ENCODE assay signal across 27 cellular contexts in the genomic region with DNA sequence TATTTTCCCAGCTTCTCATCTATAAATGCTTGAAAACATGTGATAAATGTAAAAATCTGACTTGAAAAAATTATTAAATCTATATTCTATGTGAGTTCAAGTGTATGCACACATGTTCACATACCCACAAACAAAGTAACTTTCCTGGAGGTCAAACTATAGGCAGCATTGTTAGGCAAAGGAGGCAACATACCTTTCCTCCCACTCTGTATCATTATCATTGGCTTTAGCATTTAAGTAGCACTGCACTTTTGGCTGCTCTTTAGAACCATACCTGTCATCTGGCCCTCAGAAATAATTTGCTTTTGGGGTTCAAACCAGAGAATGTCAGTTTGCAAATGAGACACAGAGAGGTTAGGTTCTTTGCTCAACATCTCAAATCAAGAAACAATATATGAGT.
"Had no signal": no experiment of that assay in that cellular context is flagged by ENCODE, and none has a peak within 500 bp of the region (broad histone marks: within the 10 kb centered on the region; RNA-seq: fewer than 3 reads in every experiment).

No MANE protein-coding gene starts in this region.

- H3K4me3 ChIP-seq: coronary artery, dorsolateral prefrontal cortex, gastrocnemius medialis, heart left ventricle had no signal

- H3K27me3 ChIP-seq: brain microvascular endothelial cell, dorsolateral prefrontal cortex, foreskin keratinocyte, gastrocnemius medialis, heart left ventricle had no signal

- H3K4me1 Mint-ChIP-seq: activated T-helper 17 cell treated with anti-CD3 and anti-CD28 coated beads, Interleukin-2, amount 50 U/mL, for 72 hours; central memory CD8-positive, alpha-beta T cell had no signal

- H3K36me3 ChIP-seq: brain microvascular endothelial cell, gastrocnemius medialis, heart left ventricle had no signal

- H3K27ac Mint-ChIP-seq: activated CD8-positive, alpha-beta T cell treated with anti-CD3 and anti-CD28 coated beads for 36 hours; activated naive CD8-positive, alpha-beta T cell; activated T-helper 17 cell treated with anti-CD3 and anti-CD28 coated beads, Interleukin-2, amount 50 U/mL, for 72 hours; dendritic cell treated with granulocyte-macrophage colony-stimulating factor and Interleukin-4, amounts not matched to agents 40 ng/mL and 50 ng/mL, for 4 days; endodermal cell had no signal

- ATAC-seq: activated CD8-positive, alpha-beta T cell treated with anti-CD3 and anti-CD28 coated beads for 36 hours; activated T-cell treated with anti-CD3 and anti-CD28 coated beads, Interleukin-2, amount 50 U/mL, for 4 hours; activated T-helper 17 cell treated with anti-CD3 and anti-CD28 coated beads, Interleukin-2, amount 50 U/mL, for 72 hours; esophagus mucosa; foreskin keratinocyte; gastrocnemius medialis; heart left ventricle had no signal

- H3K27me3 Mint-ChIP-seq: activated CD8-positive, alpha-beta T cell treated with anti-CD3 and anti-CD28 coated beads for 36 hours; activated naive CD8-positive, alpha-beta T cell; activated T-helper 17 cell treated with anti-CD3 and anti-CD28 coated beads, Interleukin-2, amount 50 U/mL, for 72 hours; dendritic cell treated with granulocyte-macrophage colony-stimulating factor and Interleukin-4, amounts not matched to agents 40 ng/mL and 50 ng/mL, for 4 days had no signal

- H3K4me3 Mint-ChIP-seq: activated CD8-positive, alpha-beta T cell treated with anti-CD3 and anti-CD28 coated beads for 36 hours; activated naive CD8-positive, alpha-beta T cell; activated T-cell treated with anti-CD3 and anti-CD28 coated beads, Interleukin-2, amount 50 U/mL, for 4 hours; activated T-helper 17 cell treated with anti-CD3 and anti-CD28 coated beads, Interleukin-2, amount 50 U/mL, for 72 hours; central memory CD8-positive, alpha-beta T cell; dendritic cell treated with granulocyte-macrophage colony-stimulating factor and Interleukin-4, amounts not matched to agents 40 ng/mL and 50 ng/mL, for 4 days; endodermal cell had no signal

- H3K27ac ChIP-seq: brain microvascular endothelial cell, coronary artery, dorsolateral prefrontal cortex, foreskin keratinocyte, gastrocnemius medialis, heart left ventricle had no signal

- H3K9me3 Mint-ChIP-seq: activated CD8-positive, alpha-beta T cell treated with anti-CD3 and anti-CD28 coated beads for 36 hours; activated T-cell treated with anti-CD3 and anti-CD28 coated beads, Interleukin-2, amount 50 U/mL, for 4 hours; activated T-helper 17 cell treated with anti-CD3 and anti-CD28 coated beads, Interleukin-2, amount 50 U/mL, for 72 hours; central memory CD8-positive, alpha-beta T cell; dendritic cell treated with granulocyte-macrophage colony-stimulating factor and Interleukin-4, amounts not matched to agents 40 ng/mL and 50 ng/mL, for 4 days; endodermal cell had no signal

- DNase-seq: activated CD4-positive, alpha-beta T cell treated with anti-CD3 and anti-CD28 coated beads for 1 hour; activated CD4-positive, alpha-beta T cell treated with anti-CD3 and anti-CD28 coated beads for 4 hours; activated CD4-positive, alpha-beta T cell treated with anti-CD3 and anti-CD28 coated beads, Interleukin-2, amount 50 U/mL, for 1 hour; activated CD4-positive, alpha-beta T cell treated with anti-CD3 and anti-CD28 coated beads, Interleukin-2, amount 50 U/mL, for 48 hours; activated CD8-positive, alpha-beta memory T cell treated with anti-CD3 and anti-CD28 coated beads for 24 hours; activated CD8-positive, alpha-beta T cell treated with anti-CD3 and anti-CD28 coated beads for 36 hours; activated effector memory CD4-positive, alpha-beta T cell treated with Interleukin-2 at 50 U/mL for 16 hours; activated gamma-delta T cell treated with Interleukin-2 at 50 U/mL for 16 hours; activated naive CD4-positive, alpha-beta T cell treated with anti-CD3 and anti-CD28 coated beads, Interleukin-2, amount 50 U/mL, for 16 hours; activated naive CD4-positive, alpha-beta T cell treated with Interleukin-2 at 50 U/mL for 16 hours; activated T-cell treated with anti-CD3 and anti-CD28 coated beads, Interleukin-2, amount 50 U/mL, for 4 hours; amniotic stem cell; brain microvascular endothelial cell; dorsolateral prefrontal cortex; effector memory CD4-positive, alpha-beta T cell; endodermal cell; foreskin keratinocyte; gastrocnemius medialis; glutamatergic neuron; heart left ventricle; T-helper 2 cell had no signal

- H3K9me3 ChIP-seq: gastrocnemius medialis, heart left ventricle had no signal

- H3K36me3 Mint-ChIP-seq: activated naive CD8-positive, alpha-beta T cell had no signal
